Comparison of ENCODE assay signal across 4 cellular contexts in the genomic region with DNA sequence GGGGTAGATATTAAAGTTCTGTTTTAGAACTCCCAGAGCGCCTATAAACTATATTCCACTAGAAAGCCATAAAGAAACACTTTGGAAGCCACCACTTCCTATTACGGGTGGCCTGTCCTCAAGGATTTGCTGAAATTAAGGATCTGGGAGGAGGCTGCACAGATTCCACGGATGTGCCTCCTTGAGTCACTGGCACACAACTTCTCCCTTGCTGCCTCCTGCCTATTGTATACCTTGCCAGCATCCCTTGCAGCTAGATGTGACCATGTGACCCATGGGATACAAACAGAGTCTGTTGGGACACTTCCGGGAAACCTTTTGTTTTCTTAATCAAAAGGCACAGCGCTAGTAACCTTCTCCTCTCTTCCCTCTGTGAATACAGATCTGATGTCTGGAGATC.
"Had no signal": no experiment of that assay in that cellular context is flagged by ENCODE, and none has a peak within 500 bp of the region (broad histone marks: within the 10 kb centered on the region; RNA-seq: fewer than 3 reads in every experiment).

No MANE protein-coding gene starts in this region.

- DNase-seq: H9, HCEC 1CT, IMR-90, KBM-7 had no signal
